ENCODE assay signal across 11 cellular contexts in genomic region chr17:7218774-7219173, GRCh38. TPM values are rescaled to one million over a fixed set of nuclear protein-coding genes. Genes with fewer than 3 reads are reported as not detected.
DNase-seq lines count a peak whose midpoint lies in the region; ATAC-seq and TF ChIP-seq lines count a peak whose summit lies in the region.
"Had no signal": no experiment of that assay in that cellular context is flagged by ENCODE, and none has a peak within 500 bp of the region (broad histone marks: within the 10 kb centered on the region; RNA-seq: fewer than 3 reads in every experiment).

No MANE protein-coding gene starts in this region.

- WGBS in smooth muscle cell (ENCODE audit: low lambda C conversion rate) = 21% methylated on average over 5 of the region's 5 CpGs

- peaks cover 40% of the 10 kb centered on the region for H3K4me1 ChIP-seq in smooth muscle cell (ENCODE audit: low read depth)

- peaks cover 59% of the 10 kb centered on the region for H4K20me1 ChIP-seq in smooth muscle cell (ENCODE audit: low read depth)

- peaks cover 49% of the 10 kb centered on the region for H3K4me1 Mint-ChIP-seq in WTC11

- TF ChIP-seq CTCF in WTC11 (IDR thresholded peaks at IDR 0.05) (no peak), smooth muscle cell (IDR thresholded peaks at IDR 0.05; ENCODE audit: borderline replicate concordance, insufficient read depth, poor library complexity, severe bottlenecking) (no peak)

- no peaks in the 10 kb centered on the region for H3K9me3 Mint-ChIP-seq in WTC11

- peak overlapping the region; percentile 96 for H3K4me2 ChIP-seq in smooth muscle cell

- H3K27ac ChIP-seq in smooth muscle cell (ENCODE audit: low read depth) = peak overlapping the region; percentile 95

- H3K4me3 ChIP-seq in smooth muscle cell = no peak overlapping the region
- H3K4me3 ChIP-seq: mucosa of descending colon had no signal

- H3K4me3 Mint-ChIP-seq in WTC11 = peak overlapping the region; percentile 89

- H3K36me3 ChIP-seq in smooth muscle cell (ENCODE audit: low read depth) = no peaks in the 10 kb centered on the region

- DNase-seq in DMS 273 (lab: John Stamatoyannopoulos, UW; ENCODE audit: unreplicated experiment) (peak; percentile 39), DMS 273 treated with DMSO at 0.1 percent for 48 hours (lab: John Stamatoyannopoulos, UW) (no peak), WTC11 (ENCODE audit: low spot score) (no peak), left ventricle myocardium superior (peak; percentile 22), smooth muscle cell (lab: John Stamatoyannopoulos, UW; ENCODE audit: unreplicated experiment) (no peak), NCI-H1694 (lab: John Stamatoyannopoulos, UW) (no peak)
- no peak for DNase-seq in NK-92 treated with Interleukin-12 subunit alpha and Interleukin-12 subunit beta, amount 100 ng/mL, for 24 hours (lab: John Stamatoyannopoulos, UW)
- DNase-seq: 8988T had no signal

- peaks cover 28% of the 10 kb centered on the region for H3F3A ChIP-seq in smooth muscle cell (ENCODE audit: low read depth)

- peaks cover 15% of the 10 kb centered on the region for H3K79me2 ChIP-seq in smooth muscle cell (ENCODE audit: low read depth)

- H3K36me3 Mint-ChIP-seq in WTC11 = peaks cover 6% of the 10 kb centered on the region

- ATAC-seq in WTC11 (no peak), left ventricle myocardium superior (no peak), HG02938 (IDR thresholded peaks at IDR 0.05; ENCODE audit: unreplicated experiment) (no peak)
- ATAC-seq: GM12878, mucosa of descending colon had no signal

- no peaks in the 10 kb centered on the region for H3K27me3 ChIP-seq in smooth muscle cell (ENCODE audit: low read depth)

- H3K27me3 Mint-ChIP-seq in WTC11 (ENCODE audit: low read depth) = peaks cover 4% of the 10 kb centered on the region; the same call in 1 of the 2 replicates

- H3K9ac ChIP-seq in smooth muscle cell (ENCODE audit: low read depth) = no peak overlapping the region

- CTCF ChIA-PET in WTC11 (lab: Charles Lee) = interaction anchor here (4.0 to 4.8 kb wide), 2 partner anchors 10 to 173 kb away, joined by 16 to 24 read pairs; no protein-coding TSS in a partner anchor

- POLR2A ChIA-PET in WTC11 (lab: Charles Lee) = interaction anchor here (0.9 to 1.4 kb wide), 2 partner anchors 23 to 24 kb away, joined by 3 to 6 read pairs; partner anchors contain the start of gene GABARAP

- H3K9me3 ChIP-seq in smooth muscle cell (replicated peaks; ENCODE audit: low read depth) = no peaks in the 10 kb centered on the region
- H3K9me3 ChIP-seq: mucosa of descending colon had no signal

- intact Hi-C loops in left ventricle myocardium superior (cut with micrococcal nuclease) = no loop called here

- peak overlapping the region; percentile 84; the same call in 1 of the 2 replicates for H3K27ac Mint-ChIP-seq in WTC11

- no peak overlapping the region for H2AFZ ChIP-seq in smooth muscle cell (ENCODE audit: low read depth)

TF ChIP-seq in WTC11, 78 proteins besides CTCF, POLR2A, EP300 and RAD21:
- no peak for TF ChIP-seq STAT6 (CRISPR knock-in tag; conservative IDR thresholded peaks at IDR 0.05; ENCODE audit: low read depth)
- TF ChIP-seq ZNF317 (CRISPR knock-in tag; IDR thresholded peaks at IDR 0.05; ENCODE audit: borderline replicate concordance, low read depth) = no peak
- no peak for TF ChIP-seq ZNF263 (CRISPR knock-in tag; IDR thresholded peaks at IDR 0.05; ENCODE audit: low read depth)
- TF ChIP-seq GABPB1 (CRISPR knock-in tag; IDR thresholded peaks at IDR 0.05) = no peak

RNA-seq across cellular contexts. Expression of gene DLG4, which starts 0.9 kb away (rescaled TPM):
- total RNA-seq in WTC11 (2021) (47.1 to 59.7 TPM (median 48.0 TPM) in 3 replicates), left ventricle myocardium superior (21.3 TPM), smooth muscle cell (9.4 and 12.3 TPM in 2 replicates)
- 2.3 and 4.2 TPM in 2 replicates for polyA plus RNA-seq in smooth muscle cell

RNA-seq across cellular contexts. Expression of gene ACADVL, which starts 1.0 kb away (rescaled TPM):
- total RNA-seq in WTC11 (2021) (213 to 236 TPM (median 221 TPM) in 3 replicates), left ventricle myocardium superior (2,270 TPM), smooth muscle cell (136 and 185 TPM in 2 replicates)
- polyA plus RNA-seq in smooth muscle cell = 331 and 541 TPM in 2 replicates

RNA-seq across cellular contexts. Expression of gene DVL2, which starts 15.5 kb away (rescaled TPM):
- total RNA-seq in WTC11 (2021) = 57.6 to 67.3 TPM (median 59.8 TPM) in 3 replicates
- total RNA-seq in left ventricle myocardium superior = 23.5 TPM
- 26.1 and 31.8 TPM in 2 replicates for total RNA-seq in smooth muscle cell
- 46.7 and 49.6 TPM in 2 replicates for polyA plus RNA-seq in smooth muscle cell

RNA-seq across cellular contexts. Expression of gene PHF23, which starts 20.5 kb away (rescaled TPM):
- total RNA-seq in WTC11 (2021) = 45.8 to 50.1 TPM (median 49.1 TPM) in 3 replicates
- total RNA-seq in left ventricle myocardium superior = 29.4 TPM
- 41.6 and 48.5 TPM in 2 replicates for total RNA-seq in smooth muscle cell
- polyA plus RNA-seq in smooth muscle cell = 33.8 and 46.5 TPM in 2 replicates

RNA-seq across cellular contexts. Expression of gene GABARAP, which starts 23.5 kb away (rescaled TPM):
- total RNA-seq in WTC11 (2021) = 228 to 247 TPM (median 238 TPM) in 3 replicates
- 456 TPM for total RNA-seq in left ventricle myocardium superior
- total RNA-seq in smooth muscle cell = 305 and 363 TPM in 2 replicates
- 725 and 735 TPM in 2 replicates for polyA plus RNA-seq in smooth muscle cell

Comparison
In these comparisons a context has a peak if more than half of its experiments do, and no peak if none do; other contexts are left out.
1. DNase-seq: peak in DMS 273 (single experiment) and left ventricle myocardium superior (single experiment); none in DMS 273 treated with DMSO at 0.1 percent for 48 hours (single experiment), WTC11 (single experiment), smooth muscle cell (single experiment), NK-92 treated with Interleukin-12 subunit alpha and Interleukin-12 subunit beta, amount 100 ng/mL, for 24 hours (single experiment) and NCI-H1694 (single experiment).